1 cellular context compared by ENCODE assay signal in genomic region chr4:128782875-128783614, GRCh38.
TF ChIP-seq lines count a peak whose summit lies in the region.

No MANE protein-coding gene starts in this region.

TF ChIP-seq in GM23338, 12 proteins besides CTCF, POLR2A, EP300 and RAD21 (continued from another document):
- no peak for TF ChIP-seq ZNF462 (CRISPR knock-in tag; IDR thresholded peaks at IDR 0.05)
- no peak for TF ChIP-seq EZH2 (IDR thresholded peaks at IDR 0.05; ENCODE audit: low read depth, unreplicated experiment)
- TF ChIP-seq ZNF114 (CRISPR knock-in tag; IDR thresholded peaks at IDR 0.05): no peak
- no peak for TF ChIP-seq REST (IDR thresholded peaks at IDR 0.05; ENCODE audit: unreplicated experiment)
- no peak for TF ChIP-seq STAT1 (IDR thresholded peaks at IDR 0.05; ENCODE audit: unreplicated experiment)
TF ChIP-seq in GM23338: peak in this region for 0.
